31 cellular contexts compared by ENCODE assay signal in the genomic region with DNA sequence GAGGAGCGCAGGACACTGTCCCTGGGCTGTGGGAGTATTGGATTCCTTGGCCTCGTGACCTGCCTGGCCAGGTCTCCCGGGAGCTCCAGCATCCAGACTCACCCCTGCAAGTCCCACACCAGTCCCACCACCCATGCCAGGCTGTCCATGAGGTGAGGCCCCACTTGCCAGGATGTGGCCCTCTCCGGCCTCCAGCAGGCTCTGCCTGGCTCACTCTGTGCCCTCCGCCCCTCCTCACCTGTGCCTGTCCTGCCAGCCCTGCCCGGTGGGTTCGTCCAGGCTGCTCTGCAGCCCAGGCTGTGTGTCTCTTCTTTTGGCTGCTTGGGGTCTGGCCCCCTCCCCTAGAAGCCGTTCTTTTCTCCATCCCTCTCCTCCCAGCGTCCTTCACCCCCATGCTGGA.
"Had no signal": no experiment of that assay in that cellular context is flagged by ENCODE, and none has a peak within 500 bp of the region (broad histone marks: within the 10 kb centered on the region; RNA-seq: fewer than 3 reads in every experiment).

No MANE protein-coding gene starts in this region.

- H3K9me3 Mint-ChIP-seq: activated B cell treated with CpG ODN at 0.5 μM for 24 hours; activated CD4-positive, alpha-beta memory T cell treated with anti-CD3 and anti-CD28 coated beads for 36 hours; activated CD4-positive, alpha-beta T cell treated with anti-CD3 and anti-CD28 coated beads, Interleukin-2, amount 10 ng/mL, durations not matched to agents 24 days and 14 days; activated naive CD4-positive, alpha-beta T cell treated with anti-CD3 and anti-CD28 coated beads, Interleukin-2, amount 10 ng/mL, durations not matched to agents 7 days and 5 days; activated naive CD4-positive, alpha-beta T cell treated with anti-CD3 and anti-CD28 coated beads, Interleukin-2, amount 50 U/mL, for 24 hours; activated naive CD8-positive, alpha-beta T cell treated with anti-CD3 and anti-CD28 coated beads, Interleukin-2, amount 10 ng/mL, durations not matched to agents 7 days and 5 days; activated naive CD8-positive, alpha-beta T cell treated with anti-CD3 and anti-CD28 coated beads, Interleukin-2, amount 50 U/mL, for 24 hours; activated T-cell treated with anti-CD3 and anti-CD28 coated beads, Interleukin-2, amount 50 U/mL, for 24 hours; activated T-helper 2 cell treated with anti-CD3 and anti-CD28 coated beads, Interferon-gamma antibody, Interleukin-2, Interleukin-4, amounts not matched to agents 10 μg/mL and 5 μg/mL and 100 μg/mL, durations not matched to agents 14 hours and 24 hours and 36 hours; central memory CD8-positive, alpha-beta T cell; T-helper 1 cell treated with Interleukin-12 subunit alpha and Interleukin-12 subunit beta and Interleukin-4 antibody, amounts not matched to agents 30 μg/mL and 1 μg/mL, for 36 hours had no signal

- H3K27ac Mint-ChIP-seq: activated B cell treated with CpG ODN at 0.5 μM for 24 hours; activated CD4-positive, alpha-beta memory T cell treated with anti-CD3 and anti-CD28 coated beads for 36 hours; activated CD4-positive, alpha-beta T cell treated with anti-CD3 and anti-CD28 coated beads, Interleukin-2, amount 10 ng/mL, durations not matched to agents 24 days and 14 days; activated CD8-positive, alpha-beta memory T cell treated with anti-CD3 and anti-CD28 coated beads, Interleukin-2, amount 10 ng/mL, durations not matched to agents 7 days and 5 days; activated CD8-positive, alpha-beta T cell treated with anti-CD3 and anti-CD28 coated beads, Interleukin-2, amount 10 ng/mL, durations not matched to agents 7 days and 5 days; activated naive CD4-positive, alpha-beta T cell treated with anti-CD3 and anti-CD28 coated beads, Interleukin-2, amount 10 ng/mL, durations not matched to agents 7 days and 5 days; activated naive CD4-positive, alpha-beta T cell treated with anti-CD3 and anti-CD28 coated beads, Interleukin-2, amount 50 U/mL, for 24 hours; activated naive CD8-positive, alpha-beta T cell; activated naive CD8-positive, alpha-beta T cell treated with anti-CD3 and anti-CD28 coated beads, Interleukin-2, amount 10 ng/mL, durations not matched to agents 7 days and 5 days; activated naive CD8-positive, alpha-beta T cell treated with anti-CD3 and anti-CD28 coated beads, Interleukin-2, amount 50 U/mL, for 24 hours; activated T-cell treated with anti-CD3 and anti-CD28 coated beads, Interleukin-2, amount 50 U/mL, for 24 hours; activated T-helper 2 cell treated with anti-CD3 and anti-CD28 coated beads, Interferon-gamma antibody, Interleukin-2, Interleukin-4, amounts not matched to agents 10 μg/mL and 5 μg/mL and 100 μg/mL, durations not matched to agents 14 hours and 24 hours and 36 hours; T-helper 1 cell treated with Interleukin-12 subunit alpha and Interleukin-12 subunit beta and Interleukin-4 antibody, amounts not matched to agents 30 μg/mL and 1 μg/mL, for 36 hours had no signal

- H3K36me3 Mint-ChIP-seq: activated CD4-positive, alpha-beta memory T cell treated with anti-CD3 and anti-CD28 coated beads for 36 hours; activated CD8-positive, alpha-beta memory T cell treated with anti-CD3 and anti-CD28 coated beads, Interleukin-2, amount 10 ng/mL, durations not matched to agents 7 days and 5 days; activated naive CD4-positive, alpha-beta T cell treated with anti-CD3 and anti-CD28 coated beads, Interleukin-2, amount 10 ng/mL, durations not matched to agents 7 days and 5 days; activated naive CD4-positive, alpha-beta T cell treated with anti-CD3 and anti-CD28 coated beads, Interleukin-2, amount 50 U/mL, for 24 hours; activated naive CD8-positive, alpha-beta T cell; activated naive CD8-positive, alpha-beta T cell treated with anti-CD3 and anti-CD28 coated beads, Interleukin-2, amount 10 ng/mL, durations not matched to agents 7 days and 5 days; brain had no signal

- H3K4me3 Mint-ChIP-seq: activated B cell treated with CpG ODN at 0.5 μM for 24 hours; activated CD4-positive, alpha-beta memory T cell treated with anti-CD3 and anti-CD28 coated beads for 36 hours; activated CD4-positive, alpha-beta T cell treated with anti-CD3 and anti-CD28 coated beads, Interleukin-2, amount 10 ng/mL, durations not matched to agents 24 days and 14 days; activated CD8-positive, alpha-beta memory T cell treated with anti-CD3 and anti-CD28 coated beads, Interleukin-2, amount 10 ng/mL, durations not matched to agents 7 days and 5 days; activated CD8-positive, alpha-beta T cell treated with anti-CD3 and anti-CD28 coated beads, Interleukin-2, amount 10 ng/mL, durations not matched to agents 7 days and 5 days; activated naive CD4-positive, alpha-beta T cell treated with anti-CD3 and anti-CD28 coated beads, Interleukin-2, amount 10 ng/mL, durations not matched to agents 7 days and 5 days; activated naive CD4-positive, alpha-beta T cell treated with anti-CD3 and anti-CD28 coated beads, Interleukin-2, amount 50 U/mL, for 24 hours; activated naive CD8-positive, alpha-beta T cell; activated naive CD8-positive, alpha-beta T cell treated with anti-CD3 and anti-CD28 coated beads, Interleukin-2, amount 10 ng/mL, durations not matched to agents 7 days and 5 days; activated naive CD8-positive, alpha-beta T cell treated with anti-CD3 and anti-CD28 coated beads, Interleukin-2, amount 50 U/mL, for 24 hours; activated T-cell treated with anti-CD3 and anti-CD28 coated beads, Interleukin-2, amount 50 U/mL, for 24 hours; brain; central memory CD8-positive, alpha-beta T cell; T-helper 1 cell treated with Interleukin-12 subunit alpha and Interleukin-12 subunit beta and Interleukin-4 antibody, amounts not matched to agents 30 μg/mL and 1 μg/mL, for 36 hours had no signal

- H3K27me3 Mint-ChIP-seq: activated B cell treated with CpG ODN at 0.5 μM for 24 hours; activated CD4-positive, alpha-beta memory T cell treated with anti-CD3 and anti-CD28 coated beads for 36 hours; activated CD4-positive, alpha-beta T cell treated with anti-CD3 and anti-CD28 coated beads, Interleukin-2, amount 10 ng/mL, durations not matched to agents 24 days and 14 days; activated CD8-positive, alpha-beta memory T cell treated with anti-CD3 and anti-CD28 coated beads, Interleukin-2, amount 10 ng/mL, durations not matched to agents 7 days and 5 days; activated naive CD4-positive, alpha-beta T cell treated with anti-CD3 and anti-CD28 coated beads, Interleukin-2, amount 10 ng/mL, durations not matched to agents 7 days and 5 days; activated naive CD4-positive, alpha-beta T cell treated with anti-CD3 and anti-CD28 coated beads, Interleukin-2, amount 50 U/mL, for 24 hours; activated naive CD8-positive, alpha-beta T cell; activated naive CD8-positive, alpha-beta T cell treated with anti-CD3 and anti-CD28 coated beads, Interleukin-2, amount 10 ng/mL, durations not matched to agents 7 days and 5 days; activated naive CD8-positive, alpha-beta T cell treated with anti-CD3 and anti-CD28 coated beads, Interleukin-2, amount 50 U/mL, for 24 hours; activated T-cell treated with anti-CD3 and anti-CD28 coated beads, Interleukin-2, amount 50 U/mL, for 24 hours; central memory CD8-positive, alpha-beta T cell had no signal

- H3K4me1 Mint-ChIP-seq: activated B cell treated with CpG ODN at 0.5 μM for 24 hours; activated CD4-positive, alpha-beta T cell treated with anti-CD3 and anti-CD28 coated beads, Interleukin-2, amount 10 ng/mL, durations not matched to agents 24 days and 14 days; activated CD8-positive, alpha-beta memory T cell treated with anti-CD3 and anti-CD28 coated beads, Interleukin-2, amount 10 ng/mL, durations not matched to agents 7 days and 5 days; activated naive CD4-positive, alpha-beta T cell treated with anti-CD3 and anti-CD28 coated beads, Interleukin-2, amount 10 ng/mL, durations not matched to agents 7 days and 5 days; activated naive CD4-positive, alpha-beta T cell treated with anti-CD3 and anti-CD28 coated beads, Interleukin-2, amount 50 U/mL, for 24 hours; activated naive CD8-positive, alpha-beta T cell treated with anti-CD3 and anti-CD28 coated beads, Interleukin-2, amount 10 ng/mL, durations not matched to agents 7 days and 5 days; activated naive CD8-positive, alpha-beta T cell treated with anti-CD3 and anti-CD28 coated beads, Interleukin-2, amount 50 U/mL, for 24 hours; central memory CD8-positive, alpha-beta T cell had no signal

- ATAC-seq: activated CD8-positive, alpha-beta memory T cell treated with anti-CD3 and anti-CD28 coated beads, Interleukin-2, amount 10 ng/mL, durations not matched to agents 7 days and 5 days; activated CD8-positive, alpha-beta T cell treated with anti-CD3 and anti-CD28 coated beads, Interleukin-2, amount 10 ng/mL, durations not matched to agents 7 days and 5 days; activated naive CD8-positive, alpha-beta T cell treated with anti-CD3 and anti-CD28 coated beads, Interleukin-2, amount 50 U/mL, for 24 hours had no signal

- DNase-seq: activated B cell treated with CpG ODN at 0.5 μM for 24 hours; activated CD4-positive, alpha-beta memory T cell treated with anti-CD3 and anti-CD28 coated beads for 36 hours; activated CD4-positive, alpha-beta T cell treated with anti-CD3 and anti-CD28 coated beads for 4 hours; activated CD4-positive, alpha-beta T cell treated with anti-CD3 and anti-CD28 coated beads, Interleukin-2, amount 10 ng/mL, durations not matched to agents 24 days and 14 days; activated CD4-positive, alpha-beta T cell treated with anti-CD3 and anti-CD28 coated beads, Interleukin-2, amount 50 U/mL, for 1 hour; activated CD4-positive, alpha-beta T cell treated with anti-CD3 and anti-CD28 coated beads, Interleukin-2, amount 50 U/mL, for 4 hours; activated CD4-positive, CD25-positive, alpha-beta regulatory T cell treated with anti-CD3 and anti-CD28 coated beads, Interleukin-2, amount 50 U/mL, for 72 hours; activated CD8-positive, alpha-beta memory T cell treated with anti-CD3 and anti-CD28 coated beads for 24 hours; activated CD8-positive, alpha-beta memory T cell treated with anti-CD3 and anti-CD28 coated beads, Interleukin-2, amount 10 ng/mL, durations not matched to agents 7 days and 5 days; activated CD8-positive, alpha-beta memory T cell treated with anti-CD3 and anti-CD28 coated beads, Interleukin-2, amount 50 U/mL, for 48 hours; activated CD8-positive, alpha-beta T cell treated with anti-CD3 and anti-CD28 coated beads, Interleukin-2, amount 10 ng/mL, durations not matched to agents 7 days and 5 days; activated effector memory CD4-positive, alpha-beta T cell treated with Interleukin-2 at 50 U/mL for 16 hours; activated gamma-delta T cell; activated naive CD4-positive, alpha-beta T cell treated with anti-CD3 and anti-CD28 coated beads, Interleukin-2, amount 10 ng/mL, durations not matched to agents 7 days and 5 days; activated naive CD4-positive, alpha-beta T cell treated with Interleukin-2 at 50 U/mL for 16 hours; activated naive CD8-positive, alpha-beta T cell treated with anti-CD3 and anti-CD28 coated beads, Interleukin-2, amount 10 ng/mL, durations not matched to agents 7 days and 5 days; activated naive CD8-positive, alpha-beta T cell treated with anti-CD3 and anti-CD28 coated beads, Interleukin-2, amount 50 U/mL, for 24 hours; activated T-cell treated with anti-CD3 and anti-CD28 coated beads, Interleukin-2, amount 50 U/mL, for 24 hours; activated T-cell treated with anti-CD3 and anti-CD28 coated beads, Interleukin-2, amount 50 U/mL, for 48 hours; amygdala; anterior cingulate cortex; caudate nucleus; SW 1271; T-helper 1 cell; T-helper 9 cell had no signal
